Comparison of ENCODE assay signal across 29 cellular contexts in genomic region chr2:56292966-56293365, GRCh38.
"Had no signal": no experiment of that assay in that cellular context is flagged by ENCODE, and none has a peak within 500 bp of the region (broad histone marks: within the 10 kb centered on the region; RNA-seq: fewer than 3 reads in every experiment).

No MANE protein-coding gene starts in this region.

- H3K9me3 ChIP-seq: neutrophil, ovary, psoas muscle, right lobe of liver, sigmoid colon, stomach, thoracic aorta, thyroid gland, tibial nerve, upper lobe of left lung, vagina had no signal

- H3K27ac ChIP-seq: neutrophil, ovary, parathyroid adenoma, psoas muscle, right lobe of liver, sigmoid colon, stomach, thoracic aorta, thyroid gland, tibial nerve, upper lobe of left lung, vagina had no signal

- H3K4me3 Mint-ChIP-seq: natural killer cell treated with Interleukin-12 subunit alpha and Interleukin-12 subunit beta and Interleukin-15 and Interleukin-18, amount 100 ng/mL, for 72 hours; nephron progenitor cell; neural crest cell; stimulated activated effector memory CD8-positive, alpha-beta T cell treated with anti-CD3 and anti-CD28 coated beads, Interleukin-12 subunit alpha, Interleukin-12 subunit beta, amount 100 ng/mL, for 72 hours; stimulated activated naive B cell treated with anti-CD40 and anti-IgM and Interleukin-4, amounts not matched to agents 10 μg/mL and 1 μg/mL and 100 μg/mL, for 72 hours; stimulated activated naive CD8-positive, alpha-beta T cell treated with anti-CD3 and anti-CD28 coated beads, Interleukin-15, Interleukin-2, amounts not matched to agents 100 ng/mL and 50 ng/mL, for 24 hours had no signal

- DNase-seq: nephron progenitor cell; nucleus accumbens; ovary; posterior cingulate gyrus; psoas muscle; right cardiac atrium; right lobe of liver; sigmoid colon; small intestine; stimulated activated CD4-positive, alpha-beta T cell treated with anti-CD3 and anti-CD28 coated beads, Interleukin-15, amount 100 ng/mL, for 24 hours; stimulated activated CD4-positive, alpha-beta T cell treated with anti-CD3 and anti-CD28 coated beads, Interleukin-2, amount 100 ng/mL, for 24 hours; stimulated activated CD4-positive, alpha-beta T cell treated with anti-CD3 and anti-CD28 coated beads, Interleukin-2, amount 100 ng/mL, for 48 hours; stimulated activated CD4-positive, alpha-beta T cell treated with anti-CD3 and anti-CD28 coated beads, Interleukin-4, amount 100 ng/mL, for 24 hours; stimulated activated naive B cell treated with anti-CD40 and anti-IgM and Interleukin-4, amounts not matched to agents 10 μg/mL and 1 μg/mL and 100 μg/mL, for 72 hours; stimulated activated naive CD4-positive, alpha-beta T cell treated with Interleukin-2 at 50 U/mL for 16 hours; stomach; thyroid gland; trophoblast cell; upper lobe of left lung had no signal

- H3K4me1 ChIP-seq: parathyroid adenoma, psoas muscle, right lobe of liver, sigmoid colon, stomach, tibial nerve, vagina had no signal

- H3K36me3 Mint-ChIP-seq: natural killer cell treated with Interleukin-12 subunit alpha and Interleukin-12 subunit beta and Interleukin-15 and Interleukin-18, amount 100 ng/mL, for 72 hours; stimulated activated effector memory CD8-positive, alpha-beta T cell treated with anti-CD3 and anti-CD28 coated beads, Interleukin-12 subunit alpha, Interleukin-12 subunit beta, amount 100 ng/mL, for 72 hours; stimulated activated naive B cell treated with anti-CD40 and anti-IgM and Interleukin-4, amounts not matched to agents 10 μg/mL and 1 μg/mL and 100 μg/mL, for 72 hours had no signal

- H3K27ac Mint-ChIP-seq: natural killer cell treated with Interleukin-12 subunit alpha and Interleukin-12 subunit beta and Interleukin-15 and Interleukin-18, amount 100 ng/mL, for 72 hours; nephron progenitor cell; progenitor cell of endocrine pancreas; stimulated activated effector memory CD8-positive, alpha-beta T cell treated with anti-CD3 and anti-CD28 coated beads, Interleukin-12 subunit alpha, Interleukin-12 subunit beta, amount 100 ng/mL, for 72 hours; stimulated activated naive B cell treated with anti-CD40 and anti-IgM and Interleukin-4, amounts not matched to agents 10 μg/mL and 1 μg/mL and 100 μg/mL, for 72 hours; stimulated activated naive CD8-positive, alpha-beta T cell treated with anti-CD3 and anti-CD28 coated beads, Interleukin-15, Interleukin-2, amounts not matched to agents 100 ng/mL and 50 ng/mL, for 24 hours had no signal

- H3K9ac ChIP-seq: parathyroid adenoma had no signal

- H3K27me3 ChIP-seq: neutrophil, ovary, right lobe of liver, sigmoid colon, stomach, thyroid gland, tibial nerve, upper lobe of left lung, vagina had no signal

- H2AFZ ChIP-seq: parathyroid adenoma had no signal

- H3K9me3 Mint-ChIP-seq: nephron progenitor cell, neural crest cell had no signal

- H3K4me3 ChIP-seq: ovary, psoas muscle, right lobe of liver, sigmoid colon, stomach, thoracic aorta, thyroid gland, tibial nerve, upper lobe of left lung, vagina had no signal

- H3K36me3 ChIP-seq: neutrophil, ovary, right lobe of liver, sigmoid colon, stomach, thoracic aorta, thyroid gland, tibial nerve, upper lobe of left lung, vagina had no signal

- H3K27me3 Mint-ChIP-seq: natural killer cell treated with Interleukin-12 subunit alpha and Interleukin-12 subunit beta and Interleukin-15 and Interleukin-18, amount 100 ng/mL, for 72 hours; progenitor cell of endocrine pancreas; stimulated activated naive B cell treated with anti-CD40 and anti-IgM and Interleukin-4, amounts not matched to agents 10 μg/mL and 1 μg/mL and 100 μg/mL, for 72 hours; stimulated activated naive CD8-positive, alpha-beta T cell treated with anti-CD3 and anti-CD28 coated beads, Interleukin-15, Interleukin-2, amounts not matched to agents 100 ng/mL and 50 ng/mL, for 24 hours had no signal

- H3K4me1 Mint-ChIP-seq: stimulated activated effector memory CD8-positive, alpha-beta T cell treated with anti-CD3 and anti-CD28 coated beads, Interleukin-12 subunit alpha, Interleukin-12 subunit beta, amount 100 ng/mL, for 72 hours; stimulated activated naive B cell treated with anti-CD40 and anti-IgM and Interleukin-4, amounts not matched to agents 10 μg/mL and 1 μg/mL and 100 μg/mL, for 72 hours had no signal

- H3K79me2 ChIP-seq: parathyroid adenoma had no signal
